ENCODE assay signal across 8 cellular contexts in genomic region chr22:46006379-46007002, GRCh38. TPM values are rescaled to one million over a fixed set of nuclear protein-coding genes. Genes with fewer than 3 reads are reported as not detected.
DNase-seq lines count a peak whose midpoint lies in the region; ATAC-seq and TF ChIP-seq lines count a peak whose summit lies in the region.

No MANE protein-coding gene starts in this region.

- TF ChIP-seq CTCF in kidney epithelial cell (IDR thresholded peaks at IDR 0.05; ENCODE audit: insufficient read depth, low read length, poor library complexity, severe bottlenecking), result peak; percentile 94

- H3K4me1 Mint-ChIP-seq in central memory CD8-positive, alpha-beta T cell, result peaks cover 15% of the 10 kb centered on the region

- no peaks in the 10 kb centered on the region for H3K27me3 ChIP-seq in kidney epithelial cell (ENCODE audit: control insufficient read depth, insufficient read depth, low read length)

- no peaks in the 10 kb centered on the region for H3K36me3 ChIP-seq in kidney epithelial cell (ENCODE audit: control insufficient read depth, insufficient read depth, low read length)

- H3K36me3 Mint-ChIP-seq in central memory CD8-positive, alpha-beta T cell (ENCODE audit: insufficient read depth), result peaks cover 6% of the 10 kb centered on the region

- DNase-seq in NCI-H345 (lab: John Stamatoyannopoulos, UW) (peak; percentile 71), NCI-H345 treated with DMSO at 0.1 percent for 48 hours (lab: John Stamatoyannopoulos, UW; ENCODE audit: unreplicated experiment) (no peak), NCI-H2196 (lab: John Stamatoyannopoulos, UW; ENCODE audit: unreplicated experiment) (peak; percentile 94), kidney epithelial cell (ENCODE audit: low read depth) (peak; percentile 52)
- peak; percentile 87 to 88 for DNase-seq in activated CD4-positive, alpha-beta T cell treated with anti-CD3 and anti-CD28 coated beads for 24 hours (ENCODE audit: low read depth in 2 of 2)
- DNase-seq in central memory CD8-positive, alpha-beta T cell (ENCODE audit: low spot score in 2 of 2), result peak; percentile 74 to 90
- peak; percentile 77 to 80 for DNase-seq in stimulated activated CD4-positive, alpha-beta T cell treated with anti-CD3 and anti-CD28 coated beads, Interleukin-15, amount 100 ng/mL, for 1 hour (ENCODE audit: low read depth in 1 of 2, low spot score in 1 of 2)

- no peak overlapping the region for H3K4me3 Mint-ChIP-seq in central memory CD8-positive, alpha-beta T cell

- no peaks in the 10 kb centered on the region for H3K9me3 Mint-ChIP-seq in central memory CD8-positive, alpha-beta T cell

- H3K27me3 Mint-ChIP-seq in central memory CD8-positive, alpha-beta T cell, result no peaks in the 10 kb centered on the region

- H3K4me3 ChIP-seq in kidney epithelial cell (ENCODE audit: low read depth, low read length), result no peak overlapping the region

- no peak overlapping the region for H3K27ac Mint-ChIP-seq in central memory CD8-positive, alpha-beta T cell (ENCODE audit: low read depth)

- ATAC-seq in central memory CD8-positive, alpha-beta T cell (replicated peaks; ENCODE audit: extremely low read depth, poor library complexity, severe bottlenecking), result peak; percentile 81
- ATAC-seq in GM21423 (IDR thresholded peaks at IDR 0.05; ENCODE audit: unreplicated experiment), result no peak

RNA-seq across cellular contexts. Expression of gene WNT7B, which starts 29.5 kb away (rescaled TPM):
- total RNA-seq in kidney epithelial cell, result 15.3 and 19.2 TPM in 2 replicates
